9 cellular contexts compared by ENCODE assay signal in the genomic region with DNA sequence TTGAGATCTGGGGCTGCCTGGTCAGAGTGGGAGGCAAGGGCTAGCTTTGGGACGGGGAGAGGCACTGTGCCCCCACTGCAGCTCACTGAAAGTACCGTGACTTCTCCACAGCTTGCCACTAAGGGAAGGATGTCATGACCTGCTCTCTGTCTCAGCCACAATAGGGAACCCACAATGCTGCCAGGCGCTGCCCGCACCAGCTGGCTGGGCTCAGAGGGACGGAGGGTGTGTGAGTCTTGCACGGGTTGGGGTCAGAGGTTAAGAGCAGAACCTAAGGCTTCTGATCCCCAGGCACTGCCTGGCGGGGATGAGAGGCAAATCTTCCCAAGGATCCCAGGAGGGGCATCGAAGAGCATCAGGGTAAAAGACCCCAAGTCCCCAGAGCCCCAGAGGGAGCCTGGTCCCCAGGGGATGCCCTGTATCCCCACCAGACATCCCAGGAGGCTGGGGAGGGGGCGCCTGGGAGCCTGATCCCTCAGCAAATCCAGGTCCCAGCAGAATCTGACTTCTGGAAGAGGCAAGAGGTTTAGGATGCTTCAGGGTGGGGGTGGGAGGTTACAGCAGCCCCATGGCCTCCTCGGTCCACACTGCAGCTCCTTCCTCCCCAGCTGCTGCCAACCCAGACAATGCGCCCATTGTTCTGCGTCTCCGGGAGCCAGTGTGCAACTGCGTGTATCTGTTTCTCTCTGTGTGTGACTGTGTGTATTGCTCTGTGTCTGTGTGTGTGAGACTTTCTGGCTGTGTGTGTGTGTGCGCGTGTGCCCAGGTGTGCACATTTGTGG. TPM values are rescaled to one million over a fixed set of nuclear protein-coding genes. Genes with fewer than 3 reads are reported as not detected.
DNase-seq lines count a peak whose midpoint lies in the region; ATAC-seq and FAIRE-seq lines count a peak whose summit lies in the region.
"Had no signal": no experiment of that assay in that cellular context is flagged by ENCODE, and none has a peak within 500 bp of the region (broad histone marks: within the 10 kb centered on the region; RNA-seq: fewer than 3 reads in every experiment).

No MANE protein-coding gene starts in this region.

- DNase-seq in AML-193 (lab: John Stamatoyannopoulos, UW) = peak; percentile 74 to 78
- DNase-seq in HT-29 (ENCODE audit: low spot score) = peak; percentile 75
- DNase-seq in activated gamma-delta T cell treated with Interleukin-2 at 50 U/mL for 16 hours = peak; percentile 17
- DNase-seq in medulla oblongata (ENCODE audit: extremely low spot score) = peak; percentile 95
- no peak for DNase-seq in GM19239 (ENCODE audit: insufficient read length, low spot score)
- DNase-seq in NCI-H187 (lab: John Stamatoyannopoulos, UW) = no peak
- DNase-seq in NCI-H226 = no peak

- no peak for ATAC-seq in GM21515 (IDR thresholded peaks at IDR 0.05; ENCODE audit: unreplicated experiment)

- FAIRE-seq in GM19239 (lab: Jason Lieb, UNC) = no peak
- FAIRE-seq: endometrium had no signal

RNA-seq across cellular contexts. Expression of a gene that starts 2.0 kb away (rescaled TPM):
- 384 TPM in 2 replicates for total RNA-seq in HT-29 (2014; rRNA removed; shearing (Covaris generic))

RNA-seq across cellular contexts. Expression of a gene that starts 24.2 kb away (rescaled TPM):
- 2.6 and 12.4 TPM in 2 replicates for total RNA-seq in HT-29 (2014; rRNA removed; shearing (Covaris generic))

RNA-seq across cellular contexts. Expression of a gene that starts 24.3 kb away (rescaled TPM):
- 0.08 and 1.8 TPM in 2 replicates for total RNA-seq in HT-29 (2014; rRNA removed; shearing (Covaris generic))

RNA-seq across cellular contexts. Expression of a gene that starts 46.2 kb away (rescaled TPM):
- total RNA-seq in HT-29 (2014; rRNA removed; shearing (Covaris generic)) = 185 and 200 TPM in 2 replicates

RNA-seq across cellular contexts. Expression of a gene that starts 56.2 kb away (rescaled TPM):
- total RNA-seq in HT-29 (2014; rRNA removed; shearing (Covaris generic)) = 48.3 and 54.4 TPM in 2 replicates

Comparison
In these comparisons a context has a peak if more than half of its experiments do, and no peak if none do; other contexts are left out.
1. DNase-seq: peak in AML-193 (2 of 2), HT-29 (single experiment), activated gamma-delta T cell treated with Interleukin-2 at 50 U/mL for 16 hours (single experiment) and medulla oblongata (single experiment); none in GM19239 (single experiment), NCI-H187 (0 of 2) and NCI-H226 (single experiment).